13 cellular contexts compared by ENCODE assay signal in genomic region chr3:171186383-171186782, GRCh38.
"Had no signal": no experiment of that assay in that cellular context is flagged by ENCODE, and none has a peak within 500 bp of the region (broad histone marks: within the 10 kb centered on the region; RNA-seq: fewer than 3 reads in every experiment).

No MANE protein-coding gene starts in this region.

- H3K4me3 Mint-ChIP-seq: activated naive CD4-positive, alpha-beta T cell treated with anti-CD3 and anti-CD28 coated beads, Interleukin-2, amount 50 U/mL, for 24 hours; naive B cell had no signal

- DNase-seq: activated CD4-positive, alpha-beta T cell treated with anti-CD3 and anti-CD28 coated beads, Interleukin-2, amount 50 U/mL, for 1 hour; activated CD4-positive, CD25-positive, alpha-beta regulatory T cell; amniotic stem cell; body of pancreas; gastrocnemius medialis; heart right ventricle; lower lobe of right lung; naive B cell; right cardiac atrium; T-helper 1 cell had no signal

- H3K36me3 Mint-ChIP-seq: naive B cell had no signal

- H3K9me3 ChIP-seq: body of pancreas, gastrocnemius medialis, heart right ventricle, lower lobe of right lung, neutrophil had no signal

- H3K27me3 ChIP-seq: body of pancreas, gastrocnemius medialis, heart right ventricle, neutrophil had no signal

- H3K4me1 Mint-ChIP-seq: naive B cell had no signal

- H3K9me3 Mint-ChIP-seq: activated naive CD4-positive, alpha-beta T cell treated with anti-CD3 and anti-CD28 coated beads, Interleukin-2, amount 50 U/mL, for 24 hours; naive B cell had no signal

- H3K27me3 Mint-ChIP-seq: activated naive CD4-positive, alpha-beta T cell treated with anti-CD3 and anti-CD28 coated beads, Interleukin-2, amount 50 U/mL, for 24 hours; naive B cell had no signal

- ATAC-seq: body of pancreas, gastrocnemius medialis, lower lobe of right lung, right cardiac atrium had no signal

- H3K36me3 ChIP-seq: gastrocnemius medialis, heart right ventricle, lower lobe of right lung, neutrophil had no signal

- H3K27ac Mint-ChIP-seq: activated naive CD4-positive, alpha-beta T cell treated with anti-CD3 and anti-CD28 coated beads, Interleukin-2, amount 50 U/mL, for 24 hours had no signal

- H3K4me3 ChIP-seq: body of pancreas, gastrocnemius medialis, heart right ventricle, lower lobe of right lung, smooth muscle cell had no signal

- H3K27ac ChIP-seq: body of pancreas, gastrocnemius medialis, lower lobe of right lung, neutrophil had no signal
